ENCODE assay signal across 10 cellular contexts in the genomic region with DNA sequence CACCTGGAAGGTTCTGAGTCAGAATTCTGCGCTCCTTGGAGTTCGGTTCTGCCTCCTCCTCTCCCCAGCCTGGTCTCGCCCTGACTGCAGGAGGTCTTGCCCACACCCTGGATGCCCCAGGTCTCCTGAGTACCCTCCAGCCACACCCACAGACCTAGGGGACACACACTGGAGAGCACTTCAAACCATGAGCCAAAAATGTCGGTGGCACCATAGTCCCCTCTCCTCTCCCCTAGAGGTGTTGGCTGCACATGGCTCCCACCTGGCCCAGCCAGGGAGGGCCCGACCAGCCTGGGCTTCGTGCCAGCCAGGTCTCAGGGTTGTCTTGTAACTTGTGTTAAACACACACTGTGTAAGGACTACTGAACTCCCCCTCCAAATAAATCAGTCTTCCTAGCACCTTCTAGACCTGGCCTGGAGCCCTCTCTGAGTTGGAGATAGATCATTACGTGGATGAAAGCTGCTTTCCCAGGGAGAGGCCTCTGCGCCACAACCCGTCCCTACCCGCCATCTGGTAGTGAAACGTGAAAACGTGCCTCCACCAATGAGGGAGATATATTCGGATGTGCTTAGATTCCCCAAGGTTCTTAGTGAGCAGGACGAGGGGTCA.
"Had no signal": no experiment of that assay in that cellular context is flagged by ENCODE, and none has a peak within 500 bp of the region (broad histone marks: within the 10 kb centered on the region; RNA-seq: fewer than 3 reads in every experiment).

No MANE protein-coding gene starts in this region.

- H3K36me3 ChIP-seq: adrenal gland, colonic mucosa, heart right ventricle had no signal

- H3K9me3 ChIP-seq: adrenal gland, colonic mucosa, heart right ventricle had no signal

- H3K27me3 ChIP-seq: adrenal gland, colonic mucosa had no signal

- H3K9me3 Mint-ChIP-seq: neural crest cell had no signal

- H3K4me3 Mint-ChIP-seq: neural crest cell had no signal

- H3K27ac ChIP-seq: adrenal gland, colonic mucosa, heart right ventricle, skin epidermis had no signal

- DNase-seq: activated naive CD4-positive, alpha-beta T cell treated with anti-CD3 and anti-CD28 coated beads, Interleukin-2, amount 50 U/mL, for 16 hours; adrenal gland; caudate nucleus; colonic mucosa; effector CD8-positive, alpha-beta T cell; heart right ventricle; kidney; stimulated activated CD4-positive, alpha-beta T cell treated with anti-CD3 and anti-CD28 coated beads, Interleukin-4, amount 100 ng/mL, for 4 hours had no signal

- H3K4me3 ChIP-seq: adrenal gland, colonic mucosa, heart right ventricle, skin epidermis had no signal

- H3K4me1 ChIP-seq: adrenal gland, colonic mucosa had no signal
